Comparison of ENCODE assay signal across 9 cellular contexts in genomic region chr11:86741489-86742435, GRCh38. TPM values are rescaled to one million over a fixed set of nuclear protein-coding genes. Genes with fewer than 3 reads are reported as not detected.
DNase-seq lines count a peak whose midpoint lies in the region; ATAC-seq and TF ChIP-seq lines count a peak whose summit lies in the region.
"Had no signal": no experiment of that assay in that cellular context is flagged by ENCODE, and none has a peak within 500 bp of the region (broad histone marks: within the 10 kb centered on the region; RNA-seq: fewer than 3 reads in every experiment).

No MANE protein-coding gene starts in this region.

- H3K4me3 ChIP-seq in CD8-positive, alpha-beta memory T cell (ENCODE audit: low read length), result no peak overlapping the region
- H3K4me3 ChIP-seq in Panc1 (ENCODE audit: low read depth in 2 of 2, low read length in 2 of 2), result no peak overlapping the region
- H3K4me3 ChIP-seq in epithelial cell of esophagus (ENCODE audit: low read length), result no peak overlapping the region
- no peak overlapping the region for H3K4me3 ChIP-seq in neuron (ENCODE audit: low read length)

- no peak for DNase-seq in CD8-positive, alpha-beta memory T cell
- DNase-seq in Panc1 (ENCODE audit: low read depth, low spot score), result peak; percentile 89
- peak; percentile 89 for DNase-seq in epithelial cell of esophagus (ENCODE audit: low read depth)
- no peak for DNase-seq in MV-4-11 (lab: John Stamatoyannopoulos, UW)
- DNase-seq in ACHN, result no peak
- DNase-seq in ecto neural progenitor cell (ENCODE audit: low spot score), result no peak
- DNase-seq: activated effector memory CD4-positive, alpha-beta T cell treated with Interleukin-2 at 50 U/mL for 16 hours had no signal

- H3K9me3 ChIP-seq in CD8-positive, alpha-beta memory T cell (ENCODE audit: low read length), result no peaks in the 10 kb centered on the region
- H3K9me3 ChIP-seq in Panc1 (ENCODE audit: control insufficient read depth, insufficient read depth, low read depth, low read length) (peaks cover 12% of the 10 kb centered on the region; the same call in 1 of the 2 replicates), neuron (ENCODE audit: low read length) (no peaks in the 10 kb centered on the region)

- no peaks in the 10 kb centered on the region for H3K27me3 ChIP-seq in CD8-positive, alpha-beta memory T cell (ENCODE audit: insufficient read depth, low read length, poor library complexity, severe bottlenecking)
- H3K27me3 ChIP-seq in Panc1 (ENCODE audit: control insufficient read depth, insufficient read depth, low read length), result no peaks in the 10 kb centered on the region
- H3K27me3 ChIP-seq in neuron (ENCODE audit: insufficient read depth, low read length), result no peaks in the 10 kb centered on the region

- TF ChIP-seq CTCF in Panc1 (IDR thresholded peaks at IDR 0.05), result no peak
- no peak for TF ChIP-seq CTCF in epithelial cell of esophagus (IDR thresholded peaks at IDR 0.05; ENCODE audit: insufficient read depth, low read depth, low read length, missing control alignments)

- H2AFZ ChIP-seq in neuron (ENCODE audit: low read depth, low read length), result peak overlapping the region; percentile 20

- H3K27ac Mint-ChIP-seq in CD8-positive, alpha-beta memory T cell, result no peak overlapping the region

- no TSS peak for BruUV-seq in Panc1 (replicated peaks; lab: Mats Ljungman, UMichigan)

- CTCF ChIA-PET in CD8-positive, alpha-beta memory T cell (lab: Charles Lee), result no interaction called here
- CTCF ChIA-PET in Panc1 (lab: Charles Lee), result interaction anchor here (1.3 kb wide), 1 partner anchor 133 kb away, joined by 4 read pairs; no protein-coding TSS in a partner anchor

- no peaks in the 10 kb centered on the region for H3K36me3 ChIP-seq in CD8-positive, alpha-beta memory T cell (ENCODE audit: insufficient read depth, low read length)
- H3K36me3 ChIP-seq in Panc1 (ENCODE audit: control insufficient read depth, insufficient read depth, low read length) (no peaks in the 10 kb centered on the region), neuron (ENCODE audit: insufficient read depth, low read length) (no peaks in the 10 kb centered on the region)

- H3K27ac ChIP-seq in CD8-positive, alpha-beta memory T cell (ENCODE audit: low read depth, low read length), result peak overlapping the region; percentile 16
- peak overlapping the region; percentile 99 for H3K27ac ChIP-seq in Panc1 (ENCODE audit: low read length)

- H3K4me1 Mint-ChIP-seq in CD8-positive, alpha-beta memory T cell, result no peaks in the 10 kb centered on the region

- in situ Hi-C loops in Panc1 (cut with HindIII; ENCODE audit: low pct_unique_long_range_greater_than_20kb, low sequenced_read_pairs) (no loop called here), ACHN (cut with HindIII; ENCODE audit: low pct_ligation_motif_present, low pct_unique_long_range_greater_than_20kb, low sequenced_read_pairs) (no loop called here)

- no peaks in the 10 kb centered on the region for H3K36me3 Mint-ChIP-seq in CD8-positive, alpha-beta memory T cell

- H3K27me3 Mint-ChIP-seq in CD8-positive, alpha-beta memory T cell, result peaks cover 8 to 13% of the 10 kb centered on the region in 2 donors

- POLR2A ChIA-PET in CD8-positive, alpha-beta memory T cell (lab: Charles Lee), result no interaction called here
- POLR2A ChIA-PET in Panc1 (lab: Charles Lee), result interaction anchor here (0.5 to 0.6 kb wide), 2 partner anchors 15 to 58 kb away, joined by 3 read pairs; partner anchors contain the start of gene PRSS23

- H3K4me1 ChIP-seq in CD8-positive, alpha-beta memory T cell (ENCODE audit: insufficient read depth, low read length), result no peaks in the 10 kb centered on the region
- peaks cover 76% of the 10 kb centered on the region for H3K4me1 ChIP-seq in Panc1 (ENCODE audit: control insufficient read depth, insufficient read depth, low read length)
- H3K4me1 ChIP-seq in neuron (ENCODE audit: insufficient read depth, low read length), result peaks cover 38% of the 10 kb centered on the region

- ATAC-seq in Panc1 (peak; percentile 85), HG02973 (IDR thresholded peaks at IDR 0.05; ENCODE audit: unreplicated experiment) (no peak)

- peaks cover 0 to 3% (median 0%) of the 10 kb centered on the region in 5 donors for H3K9me3 Mint-ChIP-seq in CD8-positive, alpha-beta memory T cell

- H3K4me3 Mint-ChIP-seq in CD8-positive, alpha-beta memory T cell, result no peak overlapping the region

- intact Hi-C loops in Panc1 (cut with micrococcal nuclease; ENCODE audit: unreplicated experiment), result loop anchor here (2.0 to 10.0 kb wide), 2 partner anchors 61 to 287 kb away; no protein-coding TSS in a partner anchor

RNA-seq across cellular contexts. Expression of gene PRSS23, which starts 58.6 kb away (rescaled TPM):
- 1 to 10 TPM; 4.0 to 4.9 TPM for total RNA-seq in CD8-positive, alpha-beta memory T cell
- polyA plus RNA-seq in CD8-positive, alpha-beta memory T cell, result 13.3 TPM
- total RNA-seq in Panc1 (2021; ENCODE audit: unreplicated experiment), result 355 TPM
- 307 TPM for polyA plus RNA-seq in Panc1 (2012; ENCODE audit: insufficient read length)

Comparison
In these comparisons a context has a peak if more than half of its experiments do, and no peak if none do; other contexts are left out.
1. DNase-seq: peak in Panc1 (single experiment) and epithelial cell of esophagus (single experiment); none in CD8-positive, alpha-beta memory T cell (0 of 5), MV-4-11 (single experiment), ACHN (single experiment) and ecto neural progenitor cell (single experiment).
2. RNA of gene PRSS23, which starts 58.6 kb away (total RNA-seq): 355 TPM in Panc1 (single experiment); 4.0 to 4.9 TPM in CD8-positive, alpha-beta memory T cell; every median in the first group is over 10 times any median in the second.